ENCODE assay signal across 8 cellular contexts in the genomic region with DNA sequence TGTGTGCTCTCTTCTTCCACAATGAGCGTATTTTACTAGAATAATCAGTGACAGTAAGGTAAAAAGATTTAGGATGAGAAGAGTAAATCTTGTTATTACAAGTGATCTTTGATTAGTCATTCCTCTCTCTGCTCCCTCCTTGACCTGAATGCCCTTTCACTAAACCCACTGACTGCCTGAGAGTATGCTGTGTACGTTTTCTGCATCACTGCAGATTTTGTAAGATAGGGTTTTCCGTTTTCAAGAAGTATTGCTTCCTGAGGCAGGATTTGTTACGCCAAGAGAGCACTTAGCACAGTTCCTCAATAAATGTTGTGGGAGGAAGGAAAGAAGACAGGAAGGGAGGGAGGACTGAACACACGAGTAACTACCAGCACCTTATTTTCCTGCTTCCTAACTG. TPM values are rescaled to one million over a fixed set of nuclear protein-coding genes. Genes with fewer than 3 reads are reported as not detected.
DNase-seq lines count a peak whose midpoint lies in the region; ATAC-seq and TF ChIP-seq lines count a peak whose summit lies in the region.

No MANE protein-coding gene starts in this region.

- H3K4me3 Mint-ChIP-seq in T-helper 2 cell treated with Interferon-gamma antibody and Interleukin-4, amounts not matched to agents 5 μg/mL and 100 μg/mL, for 36 hours, result peak overlapping the region; percentile 52
- H3K4me3 Mint-ChIP-seq in glutamatergic neuron (ENCODE audit: unreplicated experiment), result no peak overlapping the region

- H3K4me1 ChIP-seq in left ventricle myocardium inferior, result peaks cover 3% of the 10 kb centered on the region
- H3K4me1 ChIP-seq in upper lobe of right lung, result peaks cover 10% of the 10 kb centered on the region

- peak overlapping the region; percentile 53 for H3K27ac Mint-ChIP-seq in T-helper 2 cell treated with Interferon-gamma antibody and Interleukin-4, amounts not matched to agents 5 μg/mL and 100 μg/mL, for 36 hours
- H3K27ac Mint-ChIP-seq in glutamatergic neuron (ENCODE audit: unreplicated experiment), result no peak overlapping the region

- TF ChIP-seq CTCF in left ventricle myocardium inferior (IDR thresholded peaks at IDR 0.05; ENCODE audit: borderline replicate concordance) (no peak), upper lobe of right lung (IDR thresholded peaks at IDR 0.05) (no peak), glutamatergic neuron (IDR thresholded peaks at IDR 0.05; ENCODE audit: partially characterized antibody, unreplicated experiment) (no peak)

- peak; percentile 34 for ATAC-seq in left ventricle myocardium superior
- peak; percentile 80 for ATAC-seq in HG03108 (IDR thresholded peaks at IDR 0.05; ENCODE audit: unreplicated experiment)
- peak; percentile 74 for ATAC-seq in upper lobe of right lung

- H3K36me3 ChIP-seq in left ventricle myocardium inferior, result no peaks in the 10 kb centered on the region
- H3K36me3 ChIP-seq in upper lobe of right lung, result no peaks in the 10 kb centered on the region

- intact Hi-C loops in left ventricle myocardium superior (cut with micrococcal nuclease) (no loop called here), left ventricle myocardium inferior (cut with micrococcal nuclease) (no loop called here), upper lobe of right lung (cut with DNase I) (no loop called here)

- H3K27ac ChIP-seq in left ventricle myocardium inferior (replicated peaks) (no peak overlapping the region), upper lobe of right lung (no peak overlapping the region)

- no peaks in the 10 kb centered on the region for H3K9me3 Mint-ChIP-seq in T-helper 2 cell treated with Interferon-gamma antibody and Interleukin-4, amounts not matched to agents 5 μg/mL and 100 μg/mL, for 36 hours
- H3K9me3 Mint-ChIP-seq in glutamatergic neuron (ENCODE audit: unreplicated experiment), result peaks cover 3% of the 10 kb centered on the region

- H3K4me3 ChIP-seq in left ventricle myocardium inferior, result no peak overlapping the region
- H3K4me3 ChIP-seq in upper lobe of right lung, result no peak overlapping the region

- H3K36me3 Mint-ChIP-seq in T-helper 2 cell treated with Interferon-gamma antibody and Interleukin-4, amounts not matched to agents 5 μg/mL and 100 μg/mL, for 36 hours (ENCODE audit: low read depth), result no peaks in the 10 kb centered on the region
- no peaks in the 10 kb centered on the region for H3K36me3 Mint-ChIP-seq in glutamatergic neuron (ENCODE audit: unreplicated experiment)

- DNase-seq in left ventricle myocardium superior (no peak), left ventricle myocardium inferior (no peak), upper lobe of right lung (no peak), GM03348 (ENCODE audit: low spot score) (no peak), glutamatergic neuron (no peak)
- peak; percentile 58 for DNase-seq in T-helper 2 cell treated with Interferon-gamma antibody and Interleukin-4, amounts not matched to agents 5 μg/mL and 100 μg/mL, for 36 hours (ENCODE audit: low spot score)
- no peak for DNase-seq in stimulated activated CD4-positive, alpha-beta T cell treated with anti-CD3 and anti-CD28 coated beads, Interleukin-2, amount 100 ng/mL, for 24 hours

- H3K9me3 ChIP-seq in left ventricle myocardium inferior (replicated peaks) (no peaks in the 10 kb centered on the region), upper lobe of right lung (no peaks in the 10 kb centered on the region)

- peaks cover 14% of the 10 kb centered on the region for H3K4me1 Mint-ChIP-seq in T-helper 2 cell treated with Interferon-gamma antibody and Interleukin-4, amounts not matched to agents 5 μg/mL and 100 μg/mL, for 36 hours (ENCODE audit: low read depth)
- peaks cover 18% of the 10 kb centered on the region for H3K4me1 Mint-ChIP-seq in glutamatergic neuron (ENCODE audit: low read depth, unreplicated experiment)

- H3K27me3 Mint-ChIP-seq in T-helper 2 cell treated with Interferon-gamma antibody and Interleukin-4, amounts not matched to agents 5 μg/mL and 100 μg/mL, for 36 hours (ENCODE audit: low read depth), result no peaks in the 10 kb centered on the region
- H3K27me3 Mint-ChIP-seq in glutamatergic neuron (ENCODE audit: unreplicated experiment), result no peaks in the 10 kb centered on the region

- H3K27me3 ChIP-seq in left ventricle myocardium inferior (ENCODE audit: low read depth), result peaks cover 5% of the 10 kb centered on the region
- H3K27me3 ChIP-seq in upper lobe of right lung, result no peaks in the 10 kb centered on the region

RNA-seq across cellular contexts. Expression of gene LAMB3, which starts 7.7 kb away (rescaled TPM):
- 5.2 TPM for total RNA-seq in left ventricle myocardium superior
- total RNA-seq in left ventricle myocardium inferior, result 6.5 TPM
- 83.3 TPM for total RNA-seq in upper lobe of right lung
- 0.54 TPM for total RNA-seq in glutamatergic neuron (ENCODE audit: unreplicated experiment)

RNA-seq across cellular contexts. Expression of gene G0S2, which starts 15.3 kb away (rescaled TPM):
- total RNA-seq in left ventricle myocardium superior, result 594 TPM
- 307 TPM for total RNA-seq in left ventricle myocardium inferior
- total RNA-seq in upper lobe of right lung, result 36.5 TPM
- total RNA-seq in glutamatergic neuron (ENCODE audit: unreplicated experiment), result 2.5 TPM

RNA-seq across cellular contexts. Expression of gene HSD11B1, which starts 44.7 kb away (rescaled TPM):
- total RNA-seq in left ventricle myocardium superior (2.8 TPM), left ventricle myocardium inferior (4.1 TPM), upper lobe of right lung (16.9 TPM), glutamatergic neuron (ENCODE audit: unreplicated experiment) (not detected)

Comparison
In these comparisons a context has a peak if more than half of its experiments do, and no peak if none do; other contexts are left out.
1. RNA of gene LAMB3, which starts 7.7 kb away (total RNA-seq): 83.3 TPM in upper lobe of right lung (single experiment); 6.5 TPM in left ventricle myocardium inferior (single experiment), 5.2 TPM in left ventricle myocardium superior (single experiment) and 0.54 TPM in glutamatergic neuron (single experiment); every median in the first group is over 10 times any median in the second.
2. RNA of gene G0S2, which starts 15.3 kb away (total RNA-seq): 594 TPM in left ventricle myocardium superior (single experiment), 307 TPM in left ventricle myocardium inferior (single experiment) and 36.5 TPM in upper lobe of right lung (single experiment); 2.5 TPM in glutamatergic neuron (single experiment); every median in the first group is over 10 times any median in the second.
3. Peak in every context shown above with its lines, with median percentiles within 50 percentile points of each other: ATAC-seq.